ENCODE assay signal across 23 cellular contexts in the genomic region with DNA sequence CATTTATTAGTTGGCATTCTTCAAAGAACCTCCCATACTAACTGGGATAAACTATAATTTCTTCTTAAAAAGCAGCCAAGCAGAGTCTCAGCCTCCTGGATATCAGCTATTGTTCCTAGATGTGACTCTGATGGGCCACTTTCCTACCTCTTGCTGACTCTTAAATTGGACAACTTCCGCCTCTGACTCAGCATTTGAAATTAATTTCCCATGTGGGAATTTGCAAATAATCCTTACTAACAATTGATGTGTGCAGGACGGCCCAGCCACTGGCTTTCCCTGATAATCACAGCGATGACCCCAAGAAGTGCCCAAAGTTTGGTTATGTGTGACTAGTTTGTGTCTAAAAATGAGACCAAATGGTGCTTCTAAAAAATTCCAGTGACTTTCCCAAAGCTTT.
"Had no signal": no experiment of that assay in that cellular context is flagged by ENCODE, and none has a peak within 500 bp of the region (broad histone marks: within the 10 kb centered on the region; RNA-seq: fewer than 3 reads in every experiment).

No MANE protein-coding gene starts in this region.

- H3K9me3 Mint-ChIP-seq: memory B cell; natural killer cell; neural crest cell; stimulated activated effector memory CD8-positive, alpha-beta T cell treated with anti-CD3 and anti-CD28 coated beads, Interleukin-12 subunit alpha, Interleukin-12 subunit beta, amount 100 ng/mL, for 72 hours had no signal

- DNase-seq: dermis blood vessel endothelial cell; effector memory CD4-positive, alpha-beta T cell; heart left ventricle; kidney; natural killer cell; stimulated activated CD4-positive, alpha-beta T cell treated with anti-CD3 and anti-CD28 coated beads, Interleukin-2, amount 100 ng/mL, for 24 hours; stimulated activated CD4-positive, alpha-beta T cell treated with anti-CD3 and anti-CD28 coated beads, Interleukin-4, amount 100 ng/mL, for 24 hours; stimulated activated naive CD4-positive, alpha-beta T cell treated with Interleukin-2 at 50 U/mL for 16 hours; stomach; thyroid gland; trophoblast cell had no signal

- H2AFZ ChIP-seq: hepatocyte, parathyroid adenoma had no signal

- H3K79me2 ChIP-seq: hepatocyte, parathyroid adenoma had no signal

- ATAC-seq: heart left ventricle; natural killer cell; sciatic nerve; stimulated activated effector memory CD8-positive, alpha-beta T cell treated with anti-CD3 and anti-CD28 coated beads, Interleukin-12 subunit alpha, Interleukin-12 subunit beta, amount 100 ng/mL, for 72 hours had no signal

- H3K27me3 ChIP-seq: hepatocyte, right atrium auricular region, thyroid gland had no signal

- H3K9me3 ChIP-seq: heart left ventricle, right atrium auricular region, stomach, thyroid gland had no signal

- H3K9ac ChIP-seq: parathyroid adenoma had no signal

- H3K27ac ChIP-seq: coronary artery, heart left ventricle, hepatocyte, parathyroid adenoma, right atrium auricular region, stomach, thyroid gland had no signal

- FAIRE-seq: endometrium, frontal cortex, kidney had no signal

- H3K36me3 ChIP-seq: heart left ventricle, right atrium auricular region, stomach, thyroid gland had no signal

- H3K4me3 Mint-ChIP-seq: memory B cell; natural killer cell; neural crest cell; stimulated activated effector memory CD8-positive, alpha-beta T cell treated with anti-CD3 and anti-CD28 coated beads, Interleukin-12 subunit alpha, Interleukin-12 subunit beta, amount 100 ng/mL, for 72 hours had no signal

- H3K4me2 ChIP-seq: hepatocyte had no signal

- H3K4me3 ChIP-seq: coronary artery, heart left ventricle, hepatocyte, lung, right atrium auricular region, stomach, thyroid gland had no signal

- H3K36me3 Mint-ChIP-seq: memory B cell, natural killer cell had no signal

- H3K27ac Mint-ChIP-seq: memory B cell; natural killer cell; progenitor cell of endocrine pancreas; stimulated activated effector memory CD8-positive, alpha-beta T cell treated with anti-CD3 and anti-CD28 coated beads, Interleukin-12 subunit alpha, Interleukin-12 subunit beta, amount 100 ng/mL, for 72 hours had no signal
